In genomic region chrX:153696100-153696499, GRCh38 we compare ENCODE assay signal across 21 cellular contexts. TPM values are rescaled to one million over a fixed set of nuclear protein-coding genes. Genes with fewer than 3 reads are reported as not detected.
DNase-seq lines count a peak whose midpoint lies in the region; ATAC-seq and TF ChIP-seq lines count a peak whose summit lies in the region.
"Had no signal": no experiment of that assay in that cellular context is flagged by ENCODE, and none has a peak within 500 bp of the region (broad histone marks: within the 10 kb centered on the region; RNA-seq: fewer than 3 reads in every experiment).

No MANE protein-coding gene starts in this region.

- BruUV-seq in HCT116 (replicated peaks; lab: Mats Ljungman, UMichigan) (TSS peak; percentile 32), PC-3 (replicated peaks; lab: Mats Ljungman, UMichigan) (TSS peak; percentile 24)

- H3K9me2 ChIP-seq in HCT116 (ENCODE audit: insufficient read depth) (no peaks in the 10 kb centered on the region), PC-3 (replicated peaks; ENCODE audit: low read length) (no peaks in the 10 kb centered on the region)

- no peak for TF ChIP-seq RAD21 in HCT116 (IDR thresholded peaks at IDR 0.05; ENCODE audit: low read depth)

- H3K27me3 ChIP-seq in HCT116 (ENCODE audit: insufficient read depth, low read length) (no peaks in the 10 kb centered on the region), PC-3 (ENCODE audit: low read length) (no peaks in the 10 kb centered on the region), gastrocnemius medialis (no peaks in the 10 kb centered on the region)

- H3K36me3 ChIP-seq in HCT116 (ENCODE audit: control insufficient read depth in 1 of 2, insufficient read depth in 2 of 2, low read length in 2 of 2) (no peaks in the 10 kb centered on the region), PC-3 (ENCODE audit: low read depth, low read length) (no peaks in the 10 kb centered on the region), gastrocnemius medialis (peaks cover 0 to 9% of the 10 kb centered on the region in 2 donors)

- no peak overlapping the region for H3K4me2 ChIP-seq in HCT116 (ENCODE audit: low read length)
- H3K4me2 ChIP-seq in PC-3 (ENCODE audit: low read length) = no peak overlapping the region
- H3K4me2 ChIP-seq: A549 had no signal

- intact Hi-C loops in HCT116 (cut with micrococcal nuclease) = no loop called here
- intact Hi-C loops in PC-3 (cut with micrococcal nuclease) = no loop called here
- intact Hi-C loops in gastrocnemius medialis (cut with DNase I; ENCODE audit: low total_unique reads) = no loop called here

- no peak for TF ChIP-seq CTCF in HCT116 (IDR thresholded peaks at IDR 0.05 in 2 of 3, conservative IDR thresholded peaks at IDR 0.05 in 1 of 3; ENCODE audit: borderline replicate concordance in 1 of 3, insufficient read depth in 1 of 3, low read depth in 2 of 3, low read length in 2 of 3)
- no peak for TF ChIP-seq CTCF in PC-3 (conservative IDR thresholded peaks at IDR 0.05; ENCODE audit: low read depth, low read length)
- no peak for TF ChIP-seq CTCF in gastrocnemius medialis (IDR thresholded peaks at IDR 0.05 in 4 of 5, conservative IDR thresholded peaks at IDR 0.05 in 1 of 5)

- POLR2A ChIA-PET in HCT116 (lab: Charles Lee) = no interaction called here
- POLR2A ChIA-PET in PC-3 (lab: Charles Lee; ENCODE audit: unreplicated experiment) = no interaction called here

- H3K9me3 ChIP-seq in HCT116 (ENCODE audit: control insufficient read depth in 1 of 2, insufficient read depth in 1 of 2, low read depth in 1 of 2, low read length in 2 of 2) (no peaks in the 10 kb centered on the region), PC-3 (ENCODE audit: low read length) (no peaks in the 10 kb centered on the region), T-helper 17 cell (ENCODE audit: control insufficient read depth, low read length, poor library complexity, severe bottlenecking) (no peaks in the 10 kb centered on the region), gastrocnemius medialis (no peaks in the 10 kb centered on the region)
- H3K9me3 ChIP-seq: A549, HAP-1 had no signal

- no peaks in the 10 kb centered on the region for H4K20me1 ChIP-seq in HCT116 (ENCODE audit: insufficient read depth)
- no peaks in the 10 kb centered on the region for H4K20me1 ChIP-seq in PC-3 (ENCODE audit: low read length)

- no peak overlapping the region for H3K9ac ChIP-seq in HCT116 (ENCODE audit: low read length)
- H3K9ac ChIP-seq in PC-3 (ENCODE audit: low read length) = no peak overlapping the region

- in situ Hi-C loops in gastrocnemius medialis (cut with MboI; ENCODE audit: low sequenced_read_pairs in 4 of 4) = no loop called here

- ATAC-seq in HCT116 (no peak), PC-3 (no peak), T-helper 17 cell (no peak), gastrocnemius medialis (no peak), HG03469 (IDR thresholded peaks at IDR 0.05; ENCODE audit: unreplicated experiment) (no peak), HG02938 (IDR thresholded peaks at IDR 0.05; ENCODE audit: unreplicated experiment) (no peak), GM21526 (IDR thresholded peaks at IDR 0.05; ENCODE audit: low FRiP score, unreplicated experiment) (no peak)
- ATAC-seq: A549 had no signal

- H3K4me3 Mint-ChIP-seq in T-helper 17 cell = peak overlapping the region; percentile 49
- H3K4me3 Mint-ChIP-seq: CD4-positive, alpha-beta memory T cell had no signal

- DNase-seq in HCT116 (ENCODE audit: low read depth, low spot score) (no peak), PC-3 (no peak), T-helper 17 cell (no peak), gastrocnemius medialis (no peak)
- DNase-seq: 8988T; ACHN; C1 segment of cervical spinal cord; Calu3; CD4-positive, alpha-beta memory T cell; COR-L47; DMS53; DMS79 treated with DMSO at 0.1 percent for 48 hours; GF-D8; GOT3 had no signal

- no peak overlapping the region for H3K27ac Mint-ChIP-seq in T-helper 17 cell

- H3K36me3 Mint-ChIP-seq in T-helper 17 cell (ENCODE audit: low read depth) = no peaks in the 10 kb centered on the region

- H3K27me3 Mint-ChIP-seq in T-helper 17 cell = no peaks in the 10 kb centered on the region
- H3K27me3 Mint-ChIP-seq: CD4-positive, alpha-beta memory T cell had no signal

- H3K79me2 ChIP-seq in HCT116 (ENCODE audit: insufficient read depth, low read length) (peaks cover 4% of the 10 kb centered on the region; the same call in 1 of the 2 replicates), PC-3 (ENCODE audit: low read length) (no peaks in the 10 kb centered on the region)

- H3K4me3 ChIP-seq in HCT116 (replicated peaks in 1 of 2; ENCODE audit: low read depth in 1 of 2, low read length in 2 of 2) (no peak overlapping the region), PC-3 (ENCODE audit: low read length) (no peak overlapping the region), gastrocnemius medialis (no peak overlapping the region)
- H3K4me3 ChIP-seq: A549, HAP-1 had no signal

- H3K27ac ChIP-seq in HCT116 (ENCODE audit: low read depth, low read length) (no peak overlapping the region), PC-3 (ENCODE audit: low read length) (no peak overlapping the region), gastrocnemius medialis (peak overlapping the region; percentile 85 to 91 (median 90))
- H3K27ac ChIP-seq: A549 had no signal

- no peaks in the 10 kb centered on the region for H3K4me1 ChIP-seq in HCT116 (ENCODE audit: control insufficient read depth in 1 of 2, insufficient read depth in 2 of 2, low read length in 2 of 2)
- no peaks in the 10 kb centered on the region for H3K4me1 ChIP-seq in PC-3 (ENCODE audit: insufficient read depth, low read length)
- peaks cover 7 to 54% of the 10 kb centered on the region in 2 donors for H3K4me1 ChIP-seq in gastrocnemius medialis
- H3K4me1 ChIP-seq: A549, HAP-1 had no signal

- no peaks in the 10 kb centered on the region for H3F3A ChIP-seq in PC-3 (ENCODE audit: low read length, unreplicated experiment)

- TF ChIP-seq POLR2A in HCT116 (IDR thresholded peaks at IDR 0.05; ENCODE audit: borderline replicate concordance, extremely low read depth, insufficient read depth, insufficient read length) (no peak), gastrocnemius medialis (IDR thresholded peaks at IDR 0.05) (no peak)

- H2AFZ ChIP-seq in HCT116 (ENCODE audit: low read depth, low read length, poor library complexity, severe bottlenecking) = no peak overlapping the region
- no peak overlapping the region for H2AFZ ChIP-seq in PC-3 (ENCODE audit: low read length)

- H3K4me1 Mint-ChIP-seq in T-helper 17 cell = peaks cover 5% of the 10 kb centered on the region
- H3K4me1 Mint-ChIP-seq: CD4-positive, alpha-beta memory T cell had no signal

- RAD21 ChIA-PET in HCT116 (lab: Charles Lee; ENCODE audit: low non-redundant PET in 1 of 2, low total read pairs in 2 of 2, uncharacterized antibody in 2 of 2, unreplicated experiment in 2 of 2) = no interaction called here

- CTCF ChIA-PET in HCT116 (lab: Charles Lee) = no interaction called here
- CTCF ChIA-PET in PC-3 (lab: Charles Lee) = no interaction called here

TF ChIP-seq in HCT116, 20 proteins besides CTCF, POLR2A, EP300 and RAD21 (continues in another document):
- TF ChIP-seq ZNF274 (IDR thresholded peaks at IDR 0.05; ENCODE audit: low read depth, low read length) = no peak
- no peak for TF ChIP-seq SRF (IDR thresholded peaks at IDR 0.05; ENCODE audit: low read depth)
- no peak for TF ChIP-seq ATF3 (IDR thresholded peaks at IDR 0.05)
- TF ChIP-seq SP1 (IDR thresholded peaks at IDR 0.05; ENCODE audit: low read depth) = no peak
- no peak for TF ChIP-seq ZBTB33 (IDR thresholded peaks at IDR 0.05; ENCODE audit: extremely low read depth, insufficient replicate concordance, low read length)

RNA-seq across cellular contexts. Expression of gene SLC6A8, which starts 8.4 kb away (rescaled TPM):
- total RNA-seq in HCT116 (2021; ENCODE audit: unreplicated experiment) (101 TPM), PC-3 (2014; rRNA removed) (45.3 and 52.5 TPM in 2 replicates), T-helper 17 cell (1 to 10 TPM; 3.4 to 4.4 TPM), gastrocnemius medialis (10 to 100 TPM; 40.1 to 78.1 (median 45.0) TPM)
- 73.3 and 82.9 TPM in 2 replicates for polyA plus RNA-seq in HCT116 (2012)

RNA-seq across cellular contexts. Expression of gene PNCK, which starts 22.5 kb away (rescaled TPM):
- total RNA-seq in HCT116 (2021; ENCODE audit: unreplicated experiment) = 0.84 TPM
- polyA plus RNA-seq in HCT116 (2012) = 0.26 and 0.64 TPM in 2 replicates
- total RNA-seq in PC-3 (2014; rRNA removed) = 1.0 and 3.3 TPM in 2 replicates
- total RNA-seq in T-helper 17 cell = under 1 TPM in 1 of 2 donors, not detected in 1; 0.72 TPM
- 1 to 10 TPM in 1 of 4 donors, under 1 TPM in 1, not detected in 2; 0.98 to 1.6 TPM for total RNA-seq in gastrocnemius medialis
- total RNA-seq: CD4-positive, alpha-beta memory T cell; Daoy; G401 had no signal
- polyA plus RNA-seq: CD4-positive, alpha-beta memory T cell had no signal

RNA-seq across cellular contexts. Expression of gene BCAP31, which starts 28.1 kb away (rescaled TPM):
- 185 TPM for total RNA-seq in HCT116 (2021; ENCODE audit: unreplicated experiment)
- 212 and 229 TPM in 2 replicates for polyA plus RNA-seq in HCT116 (2012)
- total RNA-seq in PC-3 (2014; rRNA removed) = 289 and 301 TPM in 2 replicates
- 100 to 1,000 TPM; 101 TPM for total RNA-seq in T-helper 17 cell
- total RNA-seq in gastrocnemius medialis = 10 to 100 TPM; 41.5 to 91.9 (median 48.3) TPM

RNA-seq across cellular contexts. Expression of gene ABCD1, which starts 28.6 kb away (rescaled TPM):
- total RNA-seq in HCT116 (2021; ENCODE audit: unreplicated experiment) (7.1 TPM), PC-3 (2014; rRNA removed) (44.4 and 48.6 TPM in 2 replicates), T-helper 17 cell (10 to 100 TPM; 14.7 to 17.7 TPM), gastrocnemius medialis (10 to 100 TPM; 19.9 to 54.6 (median 34.5) TPM)
- polyA plus RNA-seq in HCT116 (2012) = 7.8 and 9.9 TPM in 2 replicates

RNA-seq across cellular contexts. Expression of gene DUSP9, which starts 49.1 kb away (rescaled TPM):
- total RNA-seq in HCT116 (2021; ENCODE audit: unreplicated experiment) = 14.2 TPM
- 10.5 and 10.6 TPM in 2 replicates for polyA plus RNA-seq in HCT116 (2012)
- 10.7 and 13.0 TPM in 2 replicates for total RNA-seq in PC-3 (2014; rRNA removed)
- not detected for total RNA-seq in T-helper 17 cell
- total RNA-seq in gastrocnemius medialis = not detected
- total RNA-seq: CD4-positive, alpha-beta memory T cell had no signal
- polyA plus RNA-seq: CD4-positive, alpha-beta memory T cell had no signal

Comparison
In these comparisons a context has a peak if more than half of its experiments do, and no peak if none do; other contexts are left out.
1. H3K27ac ChIP-seq: peak in gastrocnemius medialis (4 of 4); none in HCT116 (single experiment) and PC-3 (single experiment).